Comparison of ENCODE assay signal across 25 cellular contexts in the genomic region with DNA sequence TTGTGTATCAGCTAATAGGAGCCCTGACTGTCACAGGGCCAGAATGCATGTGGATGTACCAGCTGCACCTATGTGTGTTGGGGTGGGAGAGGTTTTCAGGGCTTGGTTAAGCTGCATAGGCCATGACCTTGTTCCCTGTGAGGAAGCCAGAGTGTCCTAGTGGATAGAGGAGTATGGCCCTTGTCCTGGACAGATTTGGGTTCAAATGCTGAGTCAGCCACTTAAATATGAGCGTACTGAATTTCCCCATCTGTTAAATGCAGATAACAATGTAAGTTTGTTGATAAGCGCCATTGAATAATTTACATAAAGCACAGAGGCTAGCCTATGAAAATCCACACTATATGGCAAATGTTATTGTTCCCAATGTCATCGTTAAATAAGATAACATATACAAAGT.
"Had no signal": no experiment of that assay in that cellular context is flagged by ENCODE, and none has a peak within 500 bp of the region (broad histone marks: within the 10 kb centered on the region; RNA-seq: fewer than 3 reads in every experiment).

No MANE protein-coding gene starts in this region.

- FAIRE-seq: endometrium, kidney had no signal

- H3K4me3 ChIP-seq: coronary artery, gastroesophageal sphincter, heart left ventricle, hepatocyte, lung, ovary, psoas muscle, skin epidermis, spleen, testis, tibial artery, upper lobe of left lung, vagina had no signal

- H3K4me1 ChIP-seq: foreskin keratinocyte, gastroesophageal sphincter, heart left ventricle, psoas muscle, spleen, testis, tibial artery, vagina had no signal

- H3K27ac ChIP-seq: coronary artery, foreskin keratinocyte, gastroesophageal sphincter, heart left ventricle, hepatocyte, ovary, psoas muscle, skin epidermis, spleen, testis, tibial artery, upper lobe of left lung, vagina had no signal

- H3K27me3 ChIP-seq: gastroesophageal sphincter, heart left ventricle, hepatocyte, ovary, testis, tibial artery, upper lobe of left lung, vagina had no signal

- DNase-seq: effector memory CD8-positive, alpha-beta T cell; foreskin keratinocyte; heart left ventricle; kidney; natural killer cell; occipital lobe; ovary; psoas muscle; right cardiac atrium; spleen; stimulated activated CD4-positive, alpha-beta T cell treated with anti-CD3 and anti-CD28 coated beads, Interleukin-4, amount 100 ng/mL, for 4 hours; stimulated activated naive CD8-positive, alpha-beta T cell treated with anti-CD3 and anti-CD28 coated beads, Interleukin-15, Interleukin-2, amounts not matched to agents 100 U/mL and 50 U/mL, for 24 hours; substantia nigra; testis; tibial artery; upper lobe of left lung had no signal

- H3K9me3 ChIP-seq: ovary, spleen, testis, upper lobe of left lung, vagina had no signal

- H3K4me2 ChIP-seq: hepatocyte had no signal

- H3K36me3 ChIP-seq: gastroesophageal sphincter, heart left ventricle, ovary, spleen, tibial artery, upper lobe of left lung, vagina had no signal

- ATAC-seq: effector memory CD8-positive, alpha-beta T cell; foreskin keratinocyte; gastroesophageal sphincter; heart left ventricle; left lobe of liver; natural killer cell; psoas muscle; right cardiac atrium; stimulated activated memory B cell treated with anti-CD40 and anti-IgM and Interleukin-4, amounts not matched to agents 10 μg/mL and 1 μg/mL and 100 μg/mL, for 72 hours; stimulated activated naive CD8-positive, alpha-beta T cell treated with anti-CD3 and anti-CD28 coated beads, Interleukin-15, Interleukin-2, amounts not matched to agents 100 U/mL and 50 U/mL, for 24 hours had no signal
